ENCODE assay signal across 17 cellular contexts in genomic region chr19:18697680-18698079, GRCh38. TPM values are rescaled to one million over a fixed set of nuclear protein-coding genes. Genes with fewer than 3 reads are reported as not detected.
DNase-seq lines count a peak whose midpoint lies in the region; ATAC-seq and TF ChIP-seq lines count a peak whose summit lies in the region.
"Had no signal": no experiment of that assay in that cellular context is flagged by ENCODE, and none has a peak within 500 bp of the region (broad histone marks: within the 10 kb centered on the region; RNA-seq: fewer than 3 reads in every experiment).

No MANE protein-coding gene starts in this region.

- no peak for TF ChIP-seq CTCF in lower lobe of right lung (IDR thresholded peaks at IDR 0.05)

- H3K36me3 Mint-ChIP-seq in CD4-positive, CD25-positive, alpha-beta regulatory T cell, result no peaks in the 10 kb centered on the region
- H3K36me3 Mint-ChIP-seq: natural killer cell had no signal

- H3K4me1 Mint-ChIP-seq in CD4-positive, CD25-positive, alpha-beta regulatory T cell, result peaks cover 8 to 51% (median 23%) of the 10 kb centered on the region in 4 donors

- in situ Hi-C loops in ACHN (cut with HindIII; ENCODE audit: low pct_ligation_motif_present, low pct_unique_long_range_greater_than_20kb, low sequenced_read_pairs), result no loop called here

- no peaks in the 10 kb centered on the region for H3K9me3 Mint-ChIP-seq in CD4-positive, CD25-positive, alpha-beta regulatory T cell
- H3K9me3 Mint-ChIP-seq: activated naive CD8-positive, alpha-beta T cell treated with anti-CD3 and anti-CD28 coated beads, Interleukin-2, amount 50 U/mL, for 24 hours; central memory CD8-positive, alpha-beta T cell; natural killer cell had no signal

- no peaks in the 10 kb centered on the region for H3K27me3 Mint-ChIP-seq in CD4-positive, CD25-positive, alpha-beta regulatory T cell
- H3K27me3 Mint-ChIP-seq: activated naive CD8-positive, alpha-beta T cell treated with anti-CD3 and anti-CD28 coated beads, Interleukin-2, amount 50 U/mL, for 24 hours; central memory CD8-positive, alpha-beta T cell had no signal

- no peaks in the 10 kb centered on the region for H3K27me3 ChIP-seq in CD4-positive, CD25-positive, alpha-beta regulatory T cell (ENCODE audit: control insufficient read depth, insufficient read depth, low read length)
- H3K27me3 ChIP-seq in lower lobe of right lung (ENCODE audit: low read depth), result no peaks in the 10 kb centered on the region

- H3K27ac ChIP-seq in CD4-positive, CD25-positive, alpha-beta regulatory T cell (ENCODE audit: insufficient read depth, low read length, poor library complexity, severe bottlenecking), result peak overlapping the region; percentile 6
- H3K27ac ChIP-seq in lower lobe of right lung, result no peak overlapping the region

- ATAC-seq in CD4-positive, CD25-positive, alpha-beta regulatory T cell (ENCODE audit: low read depth in 2 of 2), result no peak
- peak; percentile 35 to 47 for ATAC-seq in lower lobe of right lung
- ATAC-seq in GM21360 (IDR thresholded peaks at IDR 0.05; ENCODE audit: unreplicated experiment), result no peak
- ATAC-seq in GM21619 (IDR thresholded peaks at IDR 0.05; ENCODE audit: unreplicated experiment), result no peak
- ATAC-seq in HG03571 (IDR thresholded peaks at IDR 0.05; ENCODE audit: unreplicated experiment), result no peak
- ATAC-seq: activated CD4-positive, CD25-positive, alpha-beta regulatory T cell treated with anti-CD3 and anti-CD28 coated beads, Interleukin-2, amount 50 U/mL, for 24 hours; activated naive CD8-positive, alpha-beta T cell treated with anti-CD3 and anti-CD28 coated beads, Interleukin-2, amount 50 U/mL, for 24 hours; natural killer cell; right cardiac atrium; stimulated activated naive CD8-positive, alpha-beta T cell treated with anti-CD3 and anti-CD28 coated beads, Interleukin-15, Interleukin-2, amounts not matched to agents 100 U/mL and 50 U/mL, for 24 hours had no signal

- H3K4me1 ChIP-seq in CD4-positive, CD25-positive, alpha-beta regulatory T cell (ENCODE audit: control insufficient read depth, insufficient read depth, low read length, poor library complexity, severe bottlenecking), result peaks cover 38% of the 10 kb centered on the region
- H3K4me1 ChIP-seq in lower lobe of right lung, result peaks cover 24% of the 10 kb centered on the region

- no peaks in the 10 kb centered on the region for H3K9me3 ChIP-seq in CD4-positive, CD25-positive, alpha-beta regulatory T cell (ENCODE audit: control insufficient read depth in 2 of 2, low read length in 2 of 2)
- no peaks in the 10 kb centered on the region for H3K9me3 ChIP-seq in lower lobe of right lung

- DNase-seq in CD4-positive, CD25-positive, alpha-beta regulatory T cell, result no peak
- DNase-seq in DMS79 (lab: John Stamatoyannopoulos, UW) (peak; percentile 87), NCI-H69 (lab: John Stamatoyannopoulos, UW) (peak; percentile 89), lower lobe of right lung (peak; percentile 73), ACHN (no peak)
- DNase-seq: activated naive CD8-positive, alpha-beta T cell treated with anti-CD3 and anti-CD28 coated beads, Interleukin-2, amount 50 U/mL, for 24 hours; activated T-cell treated with anti-CD3 and anti-CD28 coated beads for 4 hours; glutamatergic neuron; islet precursor cell; natural killer cell; stimulated activated naive CD8-positive, alpha-beta T cell treated with anti-CD3 and anti-CD28 coated beads, Interleukin-15, Interleukin-2, amounts not matched to agents 100 U/mL and 50 U/mL, for 24 hours had no signal

- no peaks in the 10 kb centered on the region for H3K36me3 ChIP-seq in CD4-positive, CD25-positive, alpha-beta regulatory T cell (ENCODE audit: control insufficient read depth, insufficient read depth, low read length)
- H3K36me3 ChIP-seq in lower lobe of right lung, result no peaks in the 10 kb centered on the region

- peak overlapping the region in 3 of 4 donors; percentile 28 to 90 (median 35) for H3K4me3 Mint-ChIP-seq in CD4-positive, CD25-positive, alpha-beta regulatory T cell
- H3K4me3 Mint-ChIP-seq: activated naive CD8-positive, alpha-beta T cell treated with anti-CD3 and anti-CD28 coated beads, Interleukin-2, amount 50 U/mL, for 24 hours; central memory CD8-positive, alpha-beta T cell; natural killer cell had no signal

- intact Hi-C loops in lower lobe of right lung (cut with DNase I), result no loop called here

- peak overlapping the region in 2 of 3 donors; percentile 73 to 84 for H3K27ac Mint-ChIP-seq in CD4-positive, CD25-positive, alpha-beta regulatory T cell
- H3K27ac Mint-ChIP-seq: activated naive CD8-positive, alpha-beta T cell treated with anti-CD3 and anti-CD28 coated beads, Interleukin-2, amount 50 U/mL, for 24 hours; natural killer cell had no signal

- H3K4me3 ChIP-seq in CD4-positive, CD25-positive, alpha-beta regulatory T cell (ENCODE audit: low read depth, low read length), result no peak overlapping the region
- H3K4me3 ChIP-seq in lower lobe of right lung, result no peak overlapping the region

RNA-seq across cellular contexts. Expression of gene CRTC1, which starts 14.2 kb away (rescaled TPM):
- 20.2 TPM for total RNA-seq in CD4-positive, CD25-positive, alpha-beta regulatory T cell
- 1 to 10 TPM in 2 of 4 donors, under 1 TPM in 2; 0.47 to 1.5 (median 0.82) TPM for polyA plus RNA-seq in CD4-positive, CD25-positive, alpha-beta regulatory T cell
- total RNA-seq in lower lobe of right lung, result 16.2 TPM

Comparison
In these comparisons a context has a peak if more than half of its experiments do, and no peak if none do; other contexts are left out.
1. ATAC-seq: peak in lower lobe of right lung (2 of 2); none in CD4-positive, CD25-positive, alpha-beta regulatory T cell (0 of 2), GM21360 (single experiment), GM21619 (single experiment) and HG03571 (single experiment).
2. DNase-seq: peak in DMS79 (single experiment), NCI-H69 (single experiment) and lower lobe of right lung (single experiment); none in CD4-positive, CD25-positive, alpha-beta regulatory T cell (0 of 3) and ACHN (single experiment).